ENCODE assay signal across 1 cellular context in the genomic region with DNA sequence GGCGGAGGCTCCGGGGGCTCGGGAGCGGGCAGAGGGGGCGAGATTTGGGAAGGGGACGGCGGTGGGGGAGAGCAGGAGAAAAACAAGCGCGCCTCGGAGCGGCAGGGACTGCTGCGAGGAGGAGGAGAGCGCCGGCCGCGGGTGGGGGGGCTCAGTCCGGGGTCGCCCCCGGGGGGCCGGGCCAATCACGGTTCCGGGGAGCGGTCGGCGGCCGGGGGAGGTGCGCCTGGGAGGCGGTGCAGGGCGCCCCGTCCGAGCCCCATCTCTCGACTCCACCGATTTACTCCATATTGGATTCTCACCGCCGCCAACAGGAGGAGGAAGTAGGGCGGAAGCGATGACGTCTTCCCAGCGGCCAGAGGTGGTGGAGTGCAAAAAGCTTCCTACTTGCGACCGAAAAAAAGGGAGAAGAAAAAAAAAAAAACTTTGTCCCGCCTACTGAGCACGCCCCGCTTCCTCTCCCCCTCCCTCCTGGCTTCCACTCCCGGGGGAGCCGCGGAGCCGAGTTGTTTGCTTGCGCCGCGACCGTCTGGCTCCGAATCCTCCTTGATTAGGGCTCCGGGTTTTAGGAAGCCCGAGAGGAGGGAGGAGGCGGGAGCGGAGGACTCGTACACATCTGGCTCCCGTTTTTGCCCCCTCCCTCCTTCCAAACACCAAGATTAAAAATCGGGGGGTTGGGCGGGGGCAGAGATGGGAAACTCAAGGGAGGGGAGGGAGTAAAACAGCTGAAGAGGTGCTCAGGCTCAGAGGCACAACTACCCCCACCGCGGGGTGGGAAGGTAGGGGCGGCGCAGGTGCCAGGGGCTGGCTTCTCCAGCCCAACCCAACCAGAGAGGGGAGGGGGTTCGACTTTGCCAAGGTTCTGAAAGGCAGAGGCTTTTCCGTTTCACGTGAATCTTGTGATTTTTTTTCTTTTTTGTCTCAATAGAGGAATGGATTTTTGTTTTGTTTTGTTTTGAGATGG.
TF ChIP-seq lines count a peak whose summit lies in the region.

A gene with protein sequence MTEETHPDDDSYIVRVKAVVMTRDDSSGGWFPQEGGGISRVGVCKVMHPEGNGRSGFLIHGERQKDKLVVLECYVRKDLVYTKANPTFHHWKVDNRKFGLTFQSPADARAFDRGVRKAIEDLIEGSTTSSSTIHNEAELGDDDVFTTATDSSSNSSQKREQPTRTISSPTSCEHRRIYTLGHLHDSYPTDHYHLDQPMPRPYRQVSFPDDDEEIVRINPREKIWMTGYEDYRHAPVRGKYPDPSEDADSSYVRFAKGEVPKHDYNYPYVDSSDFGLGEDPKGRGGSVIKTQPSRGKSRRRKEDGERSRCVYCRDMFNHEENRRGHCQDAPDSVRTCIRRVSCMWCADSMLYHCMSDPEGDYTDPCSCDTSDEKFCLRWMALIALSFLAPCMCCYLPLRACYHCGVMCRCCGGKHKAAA (minus strand): TSS at position 373 of the 964 bp plus-strand sequence. CDS start 612 bp downstream, outside the sequence.

TF ChIP-seq in HepG2, 621 proteins besides CTCF, POLR2A, EP300 and RAD21 (continued from another document and continues in another):
- TF ChIP-seq, protein P1, sequence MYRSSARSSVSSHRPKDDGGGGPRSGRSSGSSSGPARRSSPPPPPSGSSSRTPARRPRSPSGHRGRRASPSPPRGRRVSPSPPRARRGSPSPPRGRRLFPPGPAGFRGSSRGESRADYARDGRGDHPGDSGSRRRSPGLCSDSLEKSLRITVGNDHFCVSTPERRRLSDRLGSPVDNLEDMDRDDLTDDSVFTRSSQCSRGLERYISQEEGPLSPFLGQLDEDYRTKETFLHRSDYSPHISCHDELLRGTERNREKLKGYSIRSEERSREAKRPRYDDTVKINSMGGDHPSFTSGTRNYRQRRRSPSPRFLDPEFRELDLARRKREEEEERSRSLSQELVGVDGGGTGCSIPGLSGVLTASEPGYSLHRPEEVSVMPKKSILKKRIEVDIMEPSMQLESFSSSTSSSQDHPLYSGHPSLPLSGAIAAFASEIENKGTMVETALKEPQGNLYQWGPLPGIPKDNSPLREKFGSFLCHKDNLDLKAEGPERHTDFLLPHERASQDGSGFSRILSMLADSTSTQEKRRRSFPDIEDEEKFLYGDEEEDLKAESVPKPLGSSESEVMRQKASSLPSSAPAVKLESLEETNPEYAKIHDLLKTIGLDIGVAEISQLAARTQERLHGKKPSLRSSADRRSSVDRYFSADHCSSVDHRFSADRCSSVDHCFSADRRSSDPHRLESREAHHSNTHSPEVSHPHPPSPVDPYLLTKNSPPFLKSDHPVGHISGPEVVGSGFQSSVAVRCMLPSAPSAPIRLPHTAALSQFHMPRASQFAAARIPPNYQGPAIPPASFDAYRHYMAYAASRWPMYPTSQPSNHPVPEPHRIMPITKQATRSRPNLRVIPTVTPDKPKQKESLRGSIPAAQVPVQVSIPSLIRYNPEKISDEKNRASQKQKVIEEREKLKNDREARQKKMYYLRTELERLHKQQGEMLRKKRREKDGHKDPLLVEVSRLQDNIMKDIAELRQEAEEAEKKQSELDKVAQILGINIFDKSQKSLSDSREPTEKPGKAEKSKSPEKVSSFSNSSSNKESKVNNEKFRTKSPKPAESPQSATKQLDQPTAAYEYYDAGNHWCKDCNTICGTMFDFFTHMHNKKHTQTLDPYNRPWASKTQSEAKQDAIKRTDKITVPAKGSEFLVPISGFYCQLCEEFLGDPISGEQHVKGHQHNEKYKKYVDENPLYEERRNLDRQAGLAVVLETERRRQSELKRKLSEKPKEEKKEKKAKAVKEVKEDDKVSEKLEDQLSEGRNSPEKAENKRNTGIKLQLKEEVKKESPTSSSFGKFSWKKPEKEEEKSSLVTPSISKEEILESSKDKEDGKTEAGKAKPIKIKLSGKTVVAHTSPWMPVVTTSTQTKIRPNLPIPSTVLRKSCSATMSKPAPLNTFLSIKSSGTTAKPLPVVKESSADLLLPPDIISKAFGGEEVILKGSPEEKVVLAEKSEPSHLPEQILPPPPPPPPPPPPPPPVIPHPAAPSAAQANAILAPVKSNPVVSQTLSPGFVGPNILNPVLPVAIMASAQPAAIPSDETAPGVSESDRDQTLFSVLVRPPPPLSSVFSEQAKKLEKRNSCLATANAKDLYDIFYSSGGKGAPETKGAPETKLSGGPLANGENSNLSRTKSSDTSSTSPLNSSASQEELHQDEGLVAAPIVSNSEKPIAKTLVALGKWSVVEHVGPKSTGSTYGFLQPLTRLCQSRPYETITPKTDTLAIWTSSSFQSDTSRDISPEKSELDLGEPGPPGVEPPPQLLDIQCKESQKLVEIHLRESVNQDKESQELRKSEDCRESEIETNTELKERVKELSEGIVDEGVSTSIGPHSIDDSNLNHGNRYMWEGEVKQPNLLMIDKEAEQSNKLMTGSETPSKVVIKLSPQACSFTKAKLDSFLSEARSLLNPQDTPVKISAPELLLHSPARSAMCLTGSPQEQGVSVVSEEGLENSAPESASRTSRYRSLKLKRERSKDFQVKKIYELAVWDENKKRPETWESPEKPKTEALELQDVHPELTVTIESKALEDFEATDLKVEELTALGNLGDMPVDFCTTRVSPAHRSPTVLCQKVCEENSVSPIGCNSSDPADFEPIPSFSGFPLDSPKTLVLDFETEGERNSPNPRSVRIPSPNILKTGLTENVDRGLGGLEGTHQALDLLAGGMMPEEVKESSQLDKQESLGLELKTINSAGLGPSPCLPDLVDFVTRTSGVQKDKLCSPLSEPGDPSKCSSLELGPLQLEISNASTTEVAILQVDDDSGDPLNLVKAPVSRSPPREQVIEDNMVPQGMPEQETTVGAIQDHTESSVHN (CRISPR knock-in tag; IDR thresholded peaks at IDR 0.05), result peak; percentile 79; the same call in 1 of the 2 replicates
- TF ChIP-seq, protein P2, sequence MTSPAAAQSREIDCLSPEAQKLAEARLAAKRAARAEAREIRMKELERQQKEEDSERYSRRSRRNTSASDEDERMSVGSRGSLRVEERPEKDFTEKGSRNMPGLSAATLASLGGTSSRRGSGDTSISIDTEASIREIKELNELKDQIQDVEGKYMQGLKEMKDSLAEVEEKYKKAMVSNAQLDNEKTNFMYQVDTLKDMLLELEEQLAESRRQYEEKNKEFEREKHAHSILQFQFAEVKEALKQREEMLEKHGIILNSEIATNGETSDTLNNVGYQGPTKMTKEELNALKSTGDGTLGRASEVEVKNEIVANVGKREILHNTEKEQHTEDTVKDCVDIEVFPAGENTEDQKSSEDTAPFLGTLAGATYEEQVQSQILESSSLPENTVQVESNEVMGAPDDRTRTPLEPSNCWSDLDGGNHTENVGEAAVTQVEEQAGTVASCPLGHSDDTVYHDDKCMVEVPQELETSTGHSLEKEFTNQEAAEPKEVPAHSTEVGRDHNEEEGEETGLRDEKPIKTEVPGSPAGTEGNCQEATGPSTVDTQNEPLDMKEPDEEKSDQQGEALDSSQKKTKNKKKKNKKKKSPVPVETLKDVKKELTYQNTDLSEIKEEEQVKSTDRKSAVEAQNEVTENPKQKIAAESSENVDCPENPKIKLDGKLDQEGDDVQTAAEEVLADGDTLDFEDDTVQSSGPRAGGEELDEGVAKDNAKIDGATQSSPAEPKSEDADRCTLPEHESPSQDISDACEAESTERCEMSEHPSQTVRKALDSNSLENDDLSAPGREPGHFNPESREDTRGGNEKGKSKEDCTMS (CRISPR knock-in tag; conservative IDR thresholded peaks at IDR 0.05), result peak; percentile 17; the same call in 1 of the 2 replicates
- TF ChIP-seq DNMT3B (CRISPR knock-in tag; conservative IDR thresholded peaks at IDR 0.05), result peak; percentile 89
- TF ChIP-seq, protein P3, sequence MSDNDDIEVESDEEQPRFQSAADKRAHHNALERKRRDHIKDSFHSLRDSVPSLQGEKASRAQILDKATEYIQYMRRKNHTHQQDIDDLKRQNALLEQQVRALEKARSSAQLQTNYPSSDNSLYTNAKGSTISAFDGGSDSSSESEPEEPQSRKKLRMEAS (IDR thresholded peaks at IDR 0.05), result peak; percentile 74; the same call in 1 of the 2 replicates
- TF ChIP-seq ARID5B (CRISPR knock-in tag; IDR thresholded peaks at IDR 0.05), result peak; percentile 90
- TF ChIP-seq ZBTB20 (CRISPR knock-in tag; IDR thresholded peaks at IDR 0.05; ENCODE audit: borderline replicate concordance, low read depth), result peak; percentile 86; the same call in 1 of the 2 replicates
- peak; percentile 98 for TF ChIP-seq XRCC5 (optimal IDR thresholded peaks at IDR 0.05; ENCODE audit: low read length)
- TF ChIP-seq POGK (CRISPR knock-in tag; conservative IDR thresholded peaks at IDR 0.05), result no peak; the same call in 1 of the 2 replicates
- TF ChIP-seq THYN1 (CRISPR knock-in tag; IDR thresholded peaks at IDR 0.05; ENCODE audit: borderline replicate concordance, low read depth), result 0 out of 2 replicates have a peak, but pooled peaks have one; percentile 31
- TF ChIP-seq ZNF317 (CRISPR knock-in tag; IDR thresholded peaks at IDR 0.05), result peak; percentile 69; the same call in 1 of the 2 replicates
- no peak for TF ChIP-seq ZNF354B (CRISPR knock-in tag; IDR thresholded peaks at IDR 0.05)
- TF ChIP-seq GATAD1 (CRISPR knock-in tag; IDR thresholded peaks at IDR 0.05), result peak; percentile 84
- TF ChIP-seq STAT6 (CRISPR knock-in tag; IDR thresholded peaks at IDR 0.05; ENCODE audit: borderline replicate concordance), result 0 out of 2 replicates have a peak, but pooled peaks have one; percentile 84
- TF ChIP-seq XBP1 (CRISPR knock-in tag; IDR thresholded peaks at IDR 0.05), result no peak
- TF ChIP-seq ESRRA (CRISPR knock-in tag; IDR thresholded peaks at IDR 0.05; ENCODE audit: low read depth), result peak; percentile 62; the same call in 1 of the 2 replicates
- TF ChIP-seq, protein P4, sequence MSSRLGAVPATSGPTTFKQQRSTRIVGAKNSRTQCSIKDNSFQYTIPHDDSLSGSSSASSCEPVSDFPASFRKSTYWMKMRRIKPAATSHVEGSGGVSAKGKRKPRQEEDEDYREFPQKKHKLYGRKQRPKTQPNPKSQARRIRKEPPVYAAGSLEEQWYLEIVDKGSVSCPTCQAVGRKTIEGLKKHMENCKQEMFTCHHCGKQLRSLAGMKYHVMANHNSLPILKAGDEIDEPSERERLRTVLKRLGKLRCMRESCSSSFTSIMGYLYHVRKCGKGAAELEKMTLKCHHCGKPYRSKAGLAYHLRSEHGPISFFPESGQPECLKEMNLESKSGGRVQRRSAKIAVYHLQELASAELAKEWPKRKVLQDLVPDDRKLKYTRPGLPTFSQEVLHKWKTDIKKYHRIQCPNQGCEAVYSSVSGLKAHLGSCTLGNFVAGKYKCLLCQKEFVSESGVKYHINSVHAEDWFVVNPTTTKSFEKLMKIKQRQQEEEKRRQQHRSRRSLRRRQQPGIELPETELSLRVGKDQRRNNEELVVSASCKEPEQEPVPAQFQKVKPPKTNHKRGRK (CRISPR knock-in tag; IDR thresholded peaks at IDR 0.05), result no peak
- no peak for TF ChIP-seq ZNF781 (CRISPR knock-in tag; IDR thresholded peaks at IDR 0.05; ENCODE audit: borderline replicate concordance, not compliant biosample characterization)
- TF ChIP-seq ZNF790 (CRISPR knock-in tag; IDR thresholded peaks at IDR 0.05; ENCODE audit: borderline replicate concordance), result no peak
- TF ChIP-seq RXRB (CRISPR knock-in tag; IDR thresholded peaks at IDR 0.05; ENCODE audit: borderline replicate concordance), result peak; percentile 88
- TF ChIP-seq ZNF343 (CRISPR knock-in tag; IDR thresholded peaks at IDR 0.05), result no peak; the same call in 1 of the 2 replicates
